11 cellular contexts compared by ENCODE assay signal in the genomic region with DNA sequence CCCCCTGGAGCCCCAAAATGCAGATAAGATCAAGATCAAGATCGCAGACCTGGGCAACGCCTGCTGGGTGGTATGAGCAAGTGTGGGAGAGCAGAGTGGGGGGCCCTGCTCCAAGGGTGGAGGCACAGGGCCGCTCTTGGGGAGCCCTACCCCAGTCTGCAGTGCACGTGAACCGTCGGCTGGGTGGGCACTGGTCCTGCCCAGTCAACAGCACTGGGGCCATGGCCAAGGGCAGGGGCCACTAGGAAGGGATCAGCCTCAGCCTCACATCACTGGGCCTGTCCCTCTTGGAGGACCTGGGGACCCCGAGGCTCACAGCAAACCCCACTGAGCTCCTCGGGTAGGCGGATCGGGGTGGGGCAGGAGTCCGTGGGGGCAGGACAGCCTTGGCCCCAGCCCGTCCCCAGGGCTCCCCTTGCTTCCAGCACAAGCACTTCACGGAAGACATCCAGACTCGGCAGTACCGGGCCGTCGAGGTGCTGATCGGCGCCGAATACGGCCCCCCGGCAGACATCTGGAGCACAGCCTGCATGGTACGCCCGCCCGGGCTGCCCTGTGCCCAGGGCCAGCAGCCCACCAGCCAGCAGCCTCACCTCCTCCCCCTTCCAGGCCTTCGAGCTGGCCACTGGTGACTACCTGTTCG. TPM values are rescaled to one million over a fixed set of nuclear protein-coding genes. Genes with fewer than 3 reads are reported as not detected.
"Had no signal": no experiment of that assay in that cellular context is flagged by ENCODE, and none has a peak within 500 bp of the region (broad histone marks: within the 10 kb centered on the region; RNA-seq: fewer than 3 reads in every experiment).

No MANE protein-coding gene starts in this region.

- H3K9ac ChIP-seq: GM23248 had no signal

- DNase-seq: GM23248, GOT3, H7, H9, HCEC 1CT, HFFc6 had no signal

- ATAC-seq: GM23338, HCT116 had no signal

- H3K9me3 Mint-ChIP-seq: GM23338, HFFc6 had no signal

- H3K27ac ChIP-seq: GM23248 had no signal

- H3K27ac Mint-ChIP-seq: GM23338, H9, HFFc6 had no signal

- H3K4me1 ChIP-seq: HAP-1 had no signal

- FAIRE-seq: H1, H54 had no signal

- H2AFZ ChIP-seq: GM23248, GM23338 had no signal

- H3K4me2 ChIP-seq: GM23338 had no signal

- H3K4me3 ChIP-seq: GM23248, GM23338, HAP-1 had no signal

- H3K9me3 ChIP-seq: HAP-1 had no signal

- H3K4me3 Mint-ChIP-seq: GM23338, H9, HFFc6 had no signal

RNA-seq across cellular contexts. Expression of a gene that starts 3.6 kb away (rescaled TPM):
- total RNA-seq: GM23338, H1, H7, H9 had no signal
- polyA plus RNA-seq: H1 had no signal

RNA-seq across cellular contexts. Expression of a gene that starts 20.4 kb away (rescaled TPM):
- total RNA-seq: H7 had no signal

RNA-seq across cellular contexts. Expression of a gene that starts 45.9 kb away (rescaled TPM):
- total RNA-seq: GM23248, HFFc6 had no signal
- polyA plus RNA-seq: GM23248 had no signal
